ENCODE assay signal across 8 cellular contexts in genomic region chr1:41102208-41102607, GRCh38.
DNase-seq lines count a peak whose midpoint lies in the region; ATAC-seq and TF ChIP-seq lines count a peak whose summit lies in the region.

No MANE protein-coding gene starts in this region.

- TF ChIP-seq POLR2A in gastrocnemius medialis (IDR thresholded peaks at IDR 0.05), result no peak

- H3K4me1 ChIP-seq in cardiac muscle cell (ENCODE audit: low read depth) (no peaks in the 10 kb centered on the region), gastrocnemius medialis (peaks cover 27 to 31% of the 10 kb centered on the region in 2 donors)

- peak overlapping the region; percentile 58 for H3K27ac ChIP-seq in cardiac muscle cell
- peak overlapping the region; percentile 35 to 66 (median 59) for H3K27ac ChIP-seq in gastrocnemius medialis

- H3K9me3 ChIP-seq in cardiac muscle cell (ENCODE audit: low read depth) (no peaks in the 10 kb centered on the region), gastrocnemius medialis (no peaks in the 10 kb centered on the region)

- H3K27me3 Mint-ChIP-seq in activated T-helper 2 cell treated with anti-CD3 and anti-CD28 coated beads, Interferon-gamma antibody, Interleukin-2, Interleukin-4, amounts not matched to agents 10 μg/mL and 5 μg/mL and 100 μg/mL, durations not matched to agents 14 hours and 24 hours and 36 hours (ENCODE audit: low read depth), result no peaks in the 10 kb centered on the region
- H3K27me3 Mint-ChIP-seq in activated T-helper 1 cell treated with anti-CD3 and anti-CD28 coated beads, Interleukin-12 subunit alpha, Interleukin-12 subunit beta, Interleukin-2, Interleukin-4 antibody, amounts not matched to agents 30 ng/mL and 10 ng/mL and 1 ng/mL, durations not matched to agents 14 hours and 24 hours and 36 hours (ENCODE audit: insufficient read depth), result no peaks in the 10 kb centered on the region

- H3K4me3 Mint-ChIP-seq in activated T-helper 2 cell treated with anti-CD3 and anti-CD28 coated beads, Interferon-gamma antibody, Interleukin-2, Interleukin-4, amounts not matched to agents 10 μg/mL and 5 μg/mL and 100 μg/mL, durations not matched to agents 14 hours and 24 hours and 36 hours (ENCODE audit: low read depth), result no peak overlapping the region
- no peak overlapping the region for H3K4me3 Mint-ChIP-seq in activated T-helper 1 cell treated with anti-CD3 and anti-CD28 coated beads, Interleukin-12 subunit alpha, Interleukin-12 subunit beta, Interleukin-2, Interleukin-4 antibody, amounts not matched to agents 30 ng/mL and 10 ng/mL and 1 ng/mL, durations not matched to agents 14 hours and 24 hours and 36 hours

- DNase-seq in EL (peak; percentile 93), cardiac muscle cell (ENCODE audit: low read depth in 1 of 2, low spot score in 1 of 2) (peak in 1 of 2 donors; percentile 98), gastrocnemius medialis (peak; percentile 71 to 87), GF-D8 (lab: John Stamatoyannopoulos, UW) (no peak)
- DNase-seq in activated T-helper 2 cell treated with anti-CD3 and anti-CD28 coated beads, Interferon-gamma antibody, Interleukin-2, Interleukin-4, amounts not matched to agents 10 μg/mL and 5 μg/mL and 100 μg/mL, durations not matched to agents 14 hours and 24 hours and 36 hours (ENCODE audit: low spot score), result no peak
- DNase-seq in activated CD4-positive, alpha-beta T cell treated with anti-CD3 and anti-CD28 coated beads for 4 hours, result no peak
- no peak for DNase-seq in activated T-helper 1 cell treated with anti-CD3 and anti-CD28 coated beads, Interleukin-12 subunit alpha, Interleukin-12 subunit beta, Interleukin-2, Interleukin-4 antibody, amounts not matched to agents 30 ng/mL and 10 ng/mL and 1 ng/mL, durations not matched to agents 14 hours and 24 hours and 36 hours (ENCODE audit: low spot score)

- intact Hi-C loops in activated T-helper 2 cell treated with anti-CD3 and anti-CD28 coated beads, Interferon-gamma antibody, Interleukin-2, Interleukin-4, amounts not matched to agents 10 μg/mL and 5 μg/mL and 100 μg/mL, durations not matched to agents 14 hours and 24 hours and 36 hours (cut with micrococcal nuclease), result no loop called here
- intact Hi-C loops in gastrocnemius medialis (cut with DNase I; ENCODE audit: low total_unique reads), result loop anchor here (2.0 to 10.0 kb wide), 3 partner anchors 57 to 323 kb away; no protein-coding TSS in a partner anchor
- intact Hi-C loops in activated T-helper 1 cell treated with anti-CD3 and anti-CD28 coated beads, Interleukin-12 subunit alpha, Interleukin-12 subunit beta, Interleukin-2, Interleukin-4 antibody, amounts not matched to agents 30 ng/mL and 10 ng/mL and 1 ng/mL, durations not matched to agents 14 hours and 24 hours and 36 hours (cut with micrococcal nuclease), result no loop called here

- H3K36me3 ChIP-seq in cardiac muscle cell (peaks cover 12% of the 10 kb centered on the region), gastrocnemius medialis (no peaks in the 10 kb centered on the region)

- no peak for TF ChIP-seq CTCF in cardiac muscle cell (IDR thresholded peaks at IDR 0.05; ENCODE audit: low read depth, low read length)
- TF ChIP-seq CTCF in gastrocnemius medialis (IDR thresholded peaks at IDR 0.05 in 4 of 5, conservative IDR thresholded peaks at IDR 0.05 in 1 of 5), result no peak

- H3K27me3 ChIP-seq in cardiac muscle cell (no peaks in the 10 kb centered on the region), gastrocnemius medialis (no peaks in the 10 kb centered on the region)

- no peaks in the 10 kb centered on the region for H3K9me3 Mint-ChIP-seq in activated T-helper 2 cell treated with anti-CD3 and anti-CD28 coated beads, Interferon-gamma antibody, Interleukin-2, Interleukin-4, amounts not matched to agents 10 μg/mL and 5 μg/mL and 100 μg/mL, durations not matched to agents 14 hours and 24 hours and 36 hours
- no peaks in the 10 kb centered on the region for H3K9me3 Mint-ChIP-seq in activated T-helper 1 cell treated with anti-CD3 and anti-CD28 coated beads, Interleukin-12 subunit alpha, Interleukin-12 subunit beta, Interleukin-2, Interleukin-4 antibody, amounts not matched to agents 30 ng/mL and 10 ng/mL and 1 ng/mL, durations not matched to agents 14 hours and 24 hours and 36 hours

- ATAC-seq in gastrocnemius medialis (peak; percentile 96 to 99), HG03097 (IDR thresholded peaks at IDR 0.05; ENCODE audit: low FRiP score, unreplicated experiment) (no peak)

- H3K4me3 ChIP-seq in cardiac muscle cell (no peak overlapping the region), gastrocnemius medialis (peak overlapping the region in 1 of 4 donors; percentile 24)

- H3K36me3 Mint-ChIP-seq in activated T-helper 2 cell treated with anti-CD3 and anti-CD28 coated beads, Interferon-gamma antibody, Interleukin-2, Interleukin-4, amounts not matched to agents 10 μg/mL and 5 μg/mL and 100 μg/mL, durations not matched to agents 14 hours and 24 hours and 36 hours (ENCODE audit: low read depth), result peaks cover 4% of the 10 kb centered on the region
- H3K36me3 Mint-ChIP-seq in activated T-helper 1 cell treated with anti-CD3 and anti-CD28 coated beads, Interleukin-12 subunit alpha, Interleukin-12 subunit beta, Interleukin-2, Interleukin-4 antibody, amounts not matched to agents 30 ng/mL and 10 ng/mL and 1 ng/mL, durations not matched to agents 14 hours and 24 hours and 36 hours (ENCODE audit: low read depth), result peaks cover 4% of the 10 kb centered on the region

- H3K27ac Mint-ChIP-seq in activated T-helper 2 cell treated with anti-CD3 and anti-CD28 coated beads, Interferon-gamma antibody, Interleukin-2, Interleukin-4, amounts not matched to agents 10 μg/mL and 5 μg/mL and 100 μg/mL, durations not matched to agents 14 hours and 24 hours and 36 hours, result peak overlapping the region; percentile 45
- H3K27ac Mint-ChIP-seq in activated T-helper 1 cell treated with anti-CD3 and anti-CD28 coated beads, Interleukin-12 subunit alpha, Interleukin-12 subunit beta, Interleukin-2, Interleukin-4 antibody, amounts not matched to agents 30 ng/mL and 10 ng/mL and 1 ng/mL, durations not matched to agents 14 hours and 24 hours and 36 hours, result no peak overlapping the region

- peaks cover 1% of the 10 kb centered on the region for H3K4me1 Mint-ChIP-seq in activated T-helper 2 cell treated with anti-CD3 and anti-CD28 coated beads, Interferon-gamma antibody, Interleukin-2, Interleukin-4, amounts not matched to agents 10 μg/mL and 5 μg/mL and 100 μg/mL, durations not matched to agents 14 hours and 24 hours and 36 hours (ENCODE audit: low read depth)
- H3K4me1 Mint-ChIP-seq in activated T-helper 1 cell treated with anti-CD3 and anti-CD28 coated beads, Interleukin-12 subunit alpha, Interleukin-12 subunit beta, Interleukin-2, Interleukin-4 antibody, amounts not matched to agents 30 ng/mL and 10 ng/mL and 1 ng/mL, durations not matched to agents 14 hours and 24 hours and 36 hours (ENCODE audit: low read depth), result no peaks in the 10 kb centered on the region

- in situ Hi-C loops in gastrocnemius medialis (cut with MboI; ENCODE audit: low sequenced_read_pairs in 4 of 4), result no loop called here

Comparison
In these comparisons a context has a peak if more than half of its experiments do, and no peak if none do; other contexts are left out.
1. DNase-seq: peak in EL (single experiment) and gastrocnemius medialis (2 of 2); none in activated T-helper 2 cell treated with anti-CD3 and anti-CD28 coated beads, Interferon-gamma antibody, Interleukin-2, Interleukin-4, amounts not matched to agents 10 μg/mL and 5 μg/mL and 100 μg/mL, durations not matched to agents 14 hours and 24 hours and 36 hours (single experiment), activated CD4-positive, alpha-beta T cell treated with anti-CD3 and anti-CD28 coated beads for 4 hours (0 of 2), activated T-helper 1 cell treated with anti-CD3 and anti-CD28 coated beads, Interleukin-12 subunit alpha, Interleukin-12 subunit beta, Interleukin-2, Interleukin-4 antibody, amounts not matched to agents 30 ng/mL and 10 ng/mL and 1 ng/mL, durations not matched to agents 14 hours and 24 hours and 36 hours (single experiment) and GF-D8 (single experiment).